Comparison of ENCODE assay signal across 8 cellular contexts in genomic region chr13:112873851-112874750, GRCh38.
A peak's percentile ranks its signal among the peaks of the same experiment; 100 is the strongest.
DNase-seq lines count a peak whose midpoint lies in the region; ATAC-seq lines count a peak whose summit lies in the region.

No MANE protein-coding gene starts in this region.

- H3K4me1 Mint-ChIP-seq in activated naive CD4-positive, alpha-beta T cell treated with anti-CD3 and anti-CD28 coated beads, Interleukin-2, amount 10 ng/mL, durations not matched to agents 7 days and 5 days, result peaks cover 22% of the 10 kb centered on the region

- peak; percentile 86 for ATAC-seq in GM21619 (IDR thresholded peaks at IDR 0.05; ENCODE audit: unreplicated experiment)

- H3K27ac ChIP-seq in HUES64 (ENCODE audit: low read depth, low read length), result peak overlapping the region; percentile 30; the same call in 1 of the 2 replicates

- CTCF ChIA-PET in activated naive CD4-positive, alpha-beta T cell treated with anti-CD3 and anti-CD28 coated beads, Interleukin-2, amount 10 ng/mL, durations not matched to agents 7 days and 5 days (lab: Charles Lee), result interaction anchor here (0.8 to 2.6 kb wide), 10 partner anchors 10 to 285 kb away, joined by 3 to 23 read pairs (median 3); partner anchors contain the start of genes ATP11A and TUBGCP3

- intact Hi-C loops in cardiac septum (cut with DNase I), result loop anchor here (1.0 to 10.0 kb wide), 2 partner anchors 232 to 1399 kb away; no protein-coding TSS in a partner anchor

- peaks cover 9% of the 10 kb centered on the region for H3K27me3 Mint-ChIP-seq in activated naive CD4-positive, alpha-beta T cell treated with anti-CD3 and anti-CD28 coated beads, Interleukin-2, amount 10 ng/mL, durations not matched to agents 7 days and 5 days

- 83% methylated on average over 40 of the region's 40 CpGs for WGBS in HUES64

- peak; percentile 94 for DNase-seq in GM03348 (ENCODE audit: low spot score)
- peak; percentile 53 for DNase-seq in RKO (ENCODE audit: low spot score)
- DNase-seq in activated naive CD4-positive, alpha-beta T cell treated with anti-CD3 and anti-CD28 coated beads, Interleukin-2, amount 10 ng/mL, durations not matched to agents 7 days and 5 days, result peak; percentile 38
- DNase-seq in cardiac septum (ENCODE audit: low spot score), result peak; percentile 87
- peak; percentile 23 for DNase-seq in renal cortical epithelial cell (ENCODE audit: low read depth)
- DNase-seq in T1000 (lab: John Stamatoyannopoulos, UW), result no peak

- no peak overlapping the region for H3K4me3 ChIP-seq in HUES64 (ENCODE audit: low read length)

- peaks cover 42% of the 10 kb centered on the region for H3K36me3 ChIP-seq in HUES64 (ENCODE audit: insufficient read depth, low read length)

- peak overlapping the region; percentile 88 for H3K27ac Mint-ChIP-seq in activated naive CD4-positive, alpha-beta T cell treated with anti-CD3 and anti-CD28 coated beads, Interleukin-2, amount 10 ng/mL, durations not matched to agents 7 days and 5 days

- no peak overlapping the region for H3K4me3 Mint-ChIP-seq in activated naive CD4-positive, alpha-beta T cell treated with anti-CD3 and anti-CD28 coated beads, Interleukin-2, amount 10 ng/mL, durations not matched to agents 7 days and 5 days

- no peaks in the 10 kb centered on the region for H3K27me3 ChIP-seq in HUES64 (ENCODE audit: insufficient read depth, low read length)

- peaks cover 55% of the 10 kb centered on the region for H3K36me3 Mint-ChIP-seq in activated naive CD4-positive, alpha-beta T cell treated with anti-CD3 and anti-CD28 coated beads, Interleukin-2, amount 10 ng/mL, durations not matched to agents 7 days and 5 days

- peaks cover 26% of the 10 kb centered on the region for H3K9me3 Mint-ChIP-seq in activated naive CD4-positive, alpha-beta T cell treated with anti-CD3 and anti-CD28 coated beads, Interleukin-2, amount 10 ng/mL, durations not matched to agents 7 days and 5 days

- no peak overlapping the region for H3K9ac ChIP-seq in HUES64 (ENCODE audit: low read depth, low read length)

- H3K4me1 ChIP-seq in HUES64 (ENCODE audit: insufficient read depth, low read length), result no peaks in the 10 kb centered on the region

- H3K9me3 ChIP-seq in HUES64 (ENCODE audit: insufficient read depth, low read depth, low read length), result peaks cover 5% of the 10 kb centered on the region; the same call in 1 of the 2 replicates
